ENCODE assay signal across 25 cellular contexts in the genomic region with DNA sequence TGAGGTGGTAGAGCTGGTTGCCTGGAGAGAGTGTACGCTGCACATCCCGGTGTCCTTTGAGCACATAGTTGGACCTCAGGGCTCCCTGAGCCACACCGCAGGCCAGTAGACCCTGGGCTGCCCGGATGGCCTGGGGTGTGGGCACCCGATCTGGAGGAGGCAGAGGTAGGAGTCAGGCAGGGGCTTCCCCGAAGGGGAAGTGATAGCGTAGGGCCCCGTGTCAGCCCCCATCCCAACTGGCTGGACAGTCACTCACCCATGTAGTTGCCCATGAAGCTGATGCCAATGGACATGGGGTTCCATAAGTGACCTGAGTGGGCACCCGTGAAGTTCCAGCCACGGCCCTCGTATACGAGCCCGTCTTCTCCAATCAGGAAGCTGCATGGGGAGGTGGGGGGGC. TPM values are rescaled to one million over a fixed set of nuclear protein-coding genes. Genes with fewer than 3 reads are reported as not detected.
"Had no signal": no experiment of that assay in that cellular context is flagged by ENCODE, and none has a peak within 500 bp of the region (broad histone marks: within the 10 kb centered on the region; RNA-seq: fewer than 3 reads in every experiment).

No MANE protein-coding gene starts in this region.

- H3K9me3 ChIP-seq: heart right ventricle, left ventricle myocardium inferior, lower lobe of right lung, right atrium auricular region, stomach, thoracic aorta, transverse colon had no signal

- H3K4me3 ChIP-seq: dorsolateral prefrontal cortex, heart right ventricle, left ventricle myocardium inferior, lower lobe of right lung, right atrium auricular region, stomach, thoracic aorta, transverse colon had no signal

- ATAC-seq: esophagus mucosa, heart right ventricle, lower lobe of right lung had no signal

- H3K27ac ChIP-seq: heart right ventricle, left ventricle myocardium inferior, lower lobe of right lung, right atrium auricular region, stomach, thoracic aorta, transverse colon had no signal

- FAIRE-seq: endometrium, frontal cortex, islet of Langerhans, small intestine had no signal

- H3K36me3 ChIP-seq: left ventricle myocardium inferior, lower lobe of right lung, right atrium auricular region, thoracic aorta, transverse colon had no signal

- DNase-seq: cortex of kidney; effector CD8-positive, alpha-beta T cell; heart right ventricle; hypothalamus; left ventricle myocardium inferior; lower lobe of right lung; mesenchymal stem cell; naive B cell; small intestine; stimulated activated CD4-positive, alpha-beta T cell treated with anti-CD3 and anti-CD28 coated beads, Interleukin-12 subunit alpha, Interleukin-12 subunit beta, amount 100 ng/mL, for 4 hours; stimulated activated naive CD4-positive, alpha-beta T cell; stomach; substantia nigra; transverse colon had no signal

RNA-seq across cellular contexts. Expression of a gene that starts 3.6 kb away (rescaled TPM):
- total RNA-seq: esophagus mucosa, fibroblast of lung, frontal cortex, glomerular endothelial cell, left ventricle myocardium inferior, osteocyte, right atrium auricular region, stomach, thoracic aorta, transverse colon, ureter had no signal
- polyA plus RNA-seq: fibroblast of lung, small intestine had no signal

RNA-seq across cellular contexts. Expression of a gene that starts 21.5 kb away (rescaled TPM):
- total RNA-seq: fibroblast of lung, glomerular endothelial cell, heart right ventricle, left ventricle myocardium inferior, lower lobe of right lung, osteocyte, right atrium auricular region, stomach, thoracic aorta, transverse colon, ureter had no signal
- polyA plus RNA-seq: fibroblast of lung, heart right ventricle had no signal

RNA-seq across cellular contexts. Expression of a gene that starts 45.6 kb away (rescaled TPM):
- total RNA-seq: fibroblast of lung, osteocyte had no signal
